8 cellular contexts compared by ENCODE assay signal in the genomic region with DNA sequence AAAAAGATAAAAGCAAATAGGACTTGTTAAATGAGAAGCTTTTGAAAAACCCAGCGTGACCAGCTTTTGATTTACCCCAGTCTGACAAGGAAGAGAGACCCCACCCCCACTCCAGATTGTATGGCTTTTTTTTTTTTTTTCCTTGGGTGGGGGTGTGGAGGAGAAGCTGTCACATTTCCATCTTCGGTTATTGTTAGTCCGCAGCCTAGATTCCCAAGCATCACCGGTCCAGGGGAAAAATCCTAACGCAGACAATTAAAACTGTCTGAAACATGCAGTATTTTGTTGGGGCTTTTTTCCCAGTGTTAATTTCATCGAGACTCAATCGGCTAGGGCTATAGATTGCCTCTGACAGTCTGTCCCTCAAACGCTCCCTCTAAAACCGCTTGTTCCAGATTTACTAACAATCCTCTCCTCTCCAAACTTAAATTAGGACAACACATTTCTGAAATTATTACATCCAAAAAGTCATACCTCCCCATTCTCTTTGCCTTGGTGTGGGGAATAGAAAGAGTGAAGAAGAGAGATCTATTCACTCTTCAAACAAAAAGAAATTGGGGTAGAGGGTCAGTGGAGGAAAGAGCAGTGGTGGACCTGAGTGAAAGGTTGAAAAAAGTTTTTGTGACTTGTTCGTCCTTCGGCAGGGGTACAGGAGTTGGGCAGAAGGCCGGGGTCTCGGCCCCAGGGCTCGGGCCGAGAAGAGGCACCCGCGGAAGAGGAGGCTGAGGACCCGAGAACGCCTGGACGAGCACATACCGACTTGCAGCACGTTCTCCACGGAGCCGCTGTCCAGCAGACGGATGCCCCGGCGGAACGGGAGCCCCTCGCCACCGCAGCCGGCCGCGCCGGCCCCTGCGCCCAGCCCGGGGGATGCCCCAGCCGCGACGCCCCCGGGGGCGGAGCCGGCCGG. TPM values are rescaled to one million over a fixed set of nuclear protein-coding genes. Genes with fewer than 3 reads are reported as not detected.
DNase-seq lines count a peak whose midpoint lies in the region; ATAC-seq and TF ChIP-seq lines count a peak whose summit lies in the region.

No MANE protein-coding gene starts in this region.

- TF ChIP-seq POLR2A in erythroblast (IDR thresholded peaks at IDR 0.05; ENCODE audit: low read length) (no peak), transverse colon (IDR thresholded peaks at IDR 0.05) (no peak)

- H3K27me3 ChIP-seq in MM.1S (replicated peaks; ENCODE audit: insufficient read depth, low read length) (no peaks in the 10 kb centered on the region), transverse colon (no peaks in the 10 kb centered on the region)

- TF ChIP-seq EP300 in transverse colon (IDR thresholded peaks at IDR 0.05; ENCODE audit: low read depth), result no peak

- H3K9ac ChIP-seq in MM.1S (ENCODE audit: low read length), result no peak overlapping the region

- no peaks in the 10 kb centered on the region for H3K9me2 ChIP-seq in MM.1S (replicated peaks; ENCODE audit: insufficient read depth, low read length)

- H3K27ac Mint-ChIP-seq in activated CD4-positive, alpha-beta memory T cell treated with anti-CD3 and anti-CD28 coated beads for 36 hours, result peak overlapping the region; percentile 57

- peak; percentile 7 for DNase-seq in activated T-cell treated with anti-CD3 and anti-CD28 coated beads for 24 hours (ENCODE audit: low read depth)
- no peak for DNase-seq in activated T-cell treated with anti-CD3 and anti-CD28 coated beads, Interleukin-2, amount 50 U/mL, for 1 hour
- DNase-seq in MM.1S, result no peak
- peak; percentile 36 for DNase-seq in activated CD4-positive, alpha-beta memory T cell treated with anti-CD3 and anti-CD28 coated beads for 36 hours
- DNase-seq in erythroblast (lab: John Stamatoyannopoulos, UW), result peak; percentile 26 to 30
- DNase-seq in mucosa of gallbladder (ENCODE audit: low spot score), result peak; percentile 23
- peak; percentile 60 for DNase-seq in transverse colon

- H3K4me3 ChIP-seq in MM.1S (ENCODE audit: low read length), result no peak overlapping the region
- peak overlapping the region; percentile 26 to 90 (median 73) for H3K4me3 ChIP-seq in transverse colon

- no peaks in the 10 kb centered on the region for H3K9me3 Mint-ChIP-seq in activated CD4-positive, alpha-beta memory T cell treated with anti-CD3 and anti-CD28 coated beads for 36 hours

- peaks cover 35% of the 10 kb centered on the region for H3K4me1 Mint-ChIP-seq in activated CD4-positive, alpha-beta memory T cell treated with anti-CD3 and anti-CD28 coated beads for 36 hours (ENCODE audit: low read depth)

- peak overlapping the region; percentile 30 for H3K4me2 ChIP-seq in MM.1S (ENCODE audit: low read depth, low read length)

- H3K36me3 ChIP-seq in MM.1S (replicated peaks; ENCODE audit: insufficient read depth, low read length) (no peaks in the 10 kb centered on the region), transverse colon (no peaks in the 10 kb centered on the region)

- intact Hi-C loops in activated CD4-positive, alpha-beta memory T cell treated with anti-CD3 and anti-CD28 coated beads for 36 hours (cut with micrococcal nuclease), result loop anchor here (10.0 kb wide), 1 partner anchor 470 kb away; a partner anchor contains a TSS
- intact Hi-C loops in transverse colon (cut with DNase I; ENCODE audit: low total_unique reads), result no loop called here

- no peaks in the 10 kb centered on the region for H4K20me1 ChIP-seq in MM.1S (ENCODE audit: insufficient read depth, low read length)

- POLR2A ChIA-PET in activated CD4-positive, alpha-beta memory T cell treated with anti-CD3 and anti-CD28 coated beads for 36 hours (lab: Charles Lee), result interaction anchor here (0.6 to 2.1 kb wide), 5 partner anchors 135 to 484 kb away, joined by 3 to 8 read pairs (median 7); a partner anchor contains a TSS

- no peaks in the 10 kb centered on the region for H3F3A ChIP-seq in MM.1S (ENCODE audit: insufficient read depth, low read length)

- H3K4me1 ChIP-seq in MM.1S (ENCODE audit: low read length) (no peaks in the 10 kb centered on the region), transverse colon (peaks cover 0 to 40% (median 15%) of the 10 kb centered on the region in 4 donors)

- H3K36me3 Mint-ChIP-seq in activated CD4-positive, alpha-beta memory T cell treated with anti-CD3 and anti-CD28 coated beads for 36 hours, result no peaks in the 10 kb centered on the region

- H3K9me3 ChIP-seq in MM.1S (replicated peaks; ENCODE audit: insufficient read depth, low read length) (no peaks in the 10 kb centered on the region), transverse colon (no peaks in the 10 kb centered on the region)

- TF ChIP-seq CTCF in MM.1S (IDR thresholded peaks at IDR 0.05; ENCODE audit: low read length), result no peak
- no peak for TF ChIP-seq CTCF in transverse colon (IDR thresholded peaks at IDR 0.05)

- CTCF ChIA-PET in activated CD4-positive, alpha-beta memory T cell treated with anti-CD3 and anti-CD28 coated beads for 36 hours (lab: Charles Lee), result interaction anchor here (0.5 to 1.4 kb wide), 3 partner anchors 97 to 191 kb away, joined by 3 to 5 read pairs (median 5); no protein-coding TSS in a partner anchor

- ATAC-seq in GM19328 (IDR thresholded peaks at IDR 0.05; ENCODE audit: unreplicated experiment), result no peak

- peak overlapping the region; percentile 81 for H3K4me3 Mint-ChIP-seq in activated CD4-positive, alpha-beta memory T cell treated with anti-CD3 and anti-CD28 coated beads for 36 hours

- in situ Hi-C loops in transverse colon (cut with MboI; ENCODE audit: low pct_ligation_motif_present in 1 of 4, low pct_unique_long_range_greater_than_20kb in 1 of 4, low sequenced_read_pairs in 3 of 4), result no loop called here

- H3K27ac ChIP-seq in MM.1S (ENCODE audit: low read length) (no peak overlapping the region), transverse colon (peak overlapping the region; percentile 72 to 95 (median 80))

- H3K79me2 ChIP-seq in MM.1S (ENCODE audit: low read length), result no peaks in the 10 kb centered on the region

- H3K27me3 Mint-ChIP-seq in activated CD4-positive, alpha-beta memory T cell treated with anti-CD3 and anti-CD28 coated beads for 36 hours, result no peaks in the 10 kb centered on the region

- no peak overlapping the region for H2AFZ ChIP-seq in MM.1S (ENCODE audit: low read length)

- WGBS in transverse colon (ENCODE audit: low coverage in 1 of 2), 2 donors, result 3 to 7% methylated on average over 13 to 29 of the region's 43 CpGs

RNA-seq across cellular contexts. Expression of a gene that starts 1.1 kb away (rescaled TPM):
- total RNA-seq in activated CD4-positive, alpha-beta memory T cell treated with anti-CD3 and anti-CD28 coated beads for 36 hours, result under 1 TPM; 0.51 to 0.59 TPM
- total RNA-seq in mucosa of gallbladder (4.4 TPM), transverse colon (10 to 100 TPM; 12.3 to 38.2 (median 13.7) TPM)

Comparison
In these comparisons a context has a peak if more than half of its experiments do, and no peak if none do; other contexts are left out.
1. DNase-seq: peak in activated T-cell treated with anti-CD3 and anti-CD28 coated beads for 24 hours (single experiment), activated CD4-positive, alpha-beta memory T cell treated with anti-CD3 and anti-CD28 coated beads for 36 hours (single experiment), erythroblast (2 of 2), mucosa of gallbladder (single experiment) and transverse colon (single experiment); none in activated T-cell treated with anti-CD3 and anti-CD28 coated beads, Interleukin-2, amount 50 U/mL, for 1 hour (single experiment) and MM.1S (single experiment).